ENCODE assay signal across 8 cellular contexts in the genomic region with DNA sequence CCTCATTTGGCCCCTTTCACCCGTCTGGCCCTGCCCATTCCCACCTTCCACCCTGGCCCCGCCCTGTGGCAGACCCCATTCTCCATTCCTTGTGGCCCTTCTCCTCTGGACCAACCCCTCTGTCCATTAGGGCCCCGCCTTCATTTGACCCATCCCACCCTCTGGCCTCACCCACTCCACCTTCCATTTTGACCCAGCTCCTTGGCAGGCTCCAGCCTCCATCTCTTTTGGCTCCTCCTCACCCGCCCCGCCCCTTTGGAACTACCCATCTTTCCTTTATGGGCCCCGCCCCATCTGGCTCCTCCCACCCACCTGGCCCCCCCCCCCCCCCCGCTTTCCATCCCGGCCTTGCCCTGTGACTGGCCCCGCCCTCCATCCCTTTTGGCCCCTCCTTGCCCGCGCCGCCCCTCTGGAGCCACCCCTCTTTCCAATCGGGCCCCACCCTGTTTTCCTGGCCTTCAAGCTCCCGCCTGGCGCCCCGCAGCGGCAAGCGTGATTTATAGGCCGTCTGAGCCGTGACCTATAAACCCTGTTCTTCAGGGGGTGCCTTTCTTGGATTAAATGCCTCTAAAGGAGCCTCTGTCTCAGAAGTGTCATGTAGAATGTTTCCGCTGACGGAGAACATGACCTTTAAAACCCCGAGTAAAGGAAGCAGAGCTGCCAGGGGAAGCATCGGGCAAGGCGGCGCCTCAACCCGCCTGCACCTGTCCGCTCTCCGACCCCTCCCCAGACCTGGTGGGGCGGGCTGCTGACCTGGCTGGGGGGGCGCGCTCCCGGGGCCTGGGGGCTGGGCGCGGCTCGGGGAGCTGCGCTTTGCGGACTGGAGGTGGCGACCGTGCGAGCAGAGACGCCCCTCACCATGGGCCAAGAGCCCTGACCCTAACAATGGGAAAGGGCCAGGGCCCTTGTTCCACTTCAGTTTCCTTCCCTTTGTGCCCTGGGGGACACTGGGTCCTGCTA.
DNase-seq lines count a peak whose midpoint lies in the region; ATAC-seq, FAIRE-seq and TF ChIP-seq lines count a peak whose summit lies in the region.

No MANE protein-coding gene starts in this region.

- intact Hi-C loops in K562 (cut with micrococcal nuclease) = loop anchor here (5.0 kb wide), 1 partner anchor 221 kb away; no protein-coding TSS in a partner anchor

- 14% methylated on average over 25 of the region's 42 CpGs for WGBS in K562 (ENCODE audit: insufficient coverage, low coverage, missing lambda C conversion rate)
- WGBS in lung, 2 donors = 4 to 11% methylated on average over 33 to 42 of the region's 42 CpGs

- peak; percentile 33 to 58 (median 51); a peak in 4 of 6 replicates for TF ChIP-seq CTCF in K562 (IDR thresholded peaks at IDR 0.05 in 2 of 3, conservative IDR thresholded peaks at IDR 0.05 in 1 of 3; ENCODE audit: insufficient read depth in 2 of 3, low read depth in 1 of 3, low read length in 3 of 3)
- TF ChIP-seq CTCF in lung (IDR thresholded peaks at IDR 0.05; ENCODE audit: control extremely low read depth, extremely low read depth) = no peak

- POLR2A ChIA-PET in HEK293T (lab: Yijun Ruan, JAX) = interaction anchor here (0.8 kb wide), 2 partner anchors 16 to 178 kb away, joined by 4 read pairs; partner anchors contain the start of gene CAMTA1
- POLR2A ChIA-PET in K562 (lab: Yijun Ruan, JAX) = interaction anchor here (0.6 to 1.1 kb wide), 3 partner anchors 46 to 294 kb away, joined by 3 to 6 read pairs (median 3); partner anchors contain the start of gene CAMTA1

- TF ChIP-seq RAD21 in K562 (CRISPR knock-in tag; conservative IDR thresholded peaks at IDR 0.05 in 1 of 2, IDR thresholded peaks at IDR 0.05 in 1 of 2) = peak in 1 of 2 experiments; percentile 48; a peak in 2 of 4 replicates

- peak overlapping the region; percentile 28; the same call in 1 of the 2 replicates for H3K4me3 ChIP-seq in K562
- no peak overlapping the region for H3K4me3 ChIP-seq in lung

- in situ Hi-C loops in K562 (cut with MboI) = no loop called here

- no peaks in the 10 kb centered on the region for H3K79me2 ChIP-seq in K562 (ENCODE audit: control insufficient read depth, insufficient read depth, low read length)

- no peak for TF ChIP-seq EP300 in K562 (IDR thresholded peaks at IDR 0.05; ENCODE audit: low read length)

- peak; percentile 80 for ATAC-seq in K562
- peak; percentile 23 for ATAC-seq in lung (ENCODE audit: insufficient read depth, low FRiP score)

- H3K4me2 ChIP-seq in K562 (ENCODE audit: insufficient read depth, low read length) = peak overlapping the region; percentile 58

- H3K4me1 ChIP-seq in K562 (replicated peaks in 1 of 2; ENCODE audit: control insufficient read depth in 2 of 2, insufficient read depth in 2 of 2, low read length in 2 of 2) (peaks cover 0 to 22% of the 10 kb centered on the region in 2 experiments; a peak in 4 of 5 replicates), lung (ENCODE audit: control insufficient read depth in 2 of 2, insufficient read depth in 2 of 2, low read length in 2 of 2) (peaks cover 4 to 18% of the 10 kb centered on the region in 2 donors)

- no peaks in the 10 kb centered on the region for H3K9me3 ChIP-seq in K562 (replicated peaks; ENCODE audit: control insufficient read depth, insufficient read depth, low read depth, low read length)
- H3K9me3 ChIP-seq in lung (ENCODE audit: control insufficient read depth in 2 of 2, insufficient read depth in 1 of 2, low read length in 1 of 2) = no peaks in the 10 kb centered on the region

- H3K36me3 ChIP-seq in K562 (ENCODE audit: control insufficient read depth, insufficient read depth, low read length) = no peaks in the 10 kb centered on the region
- no peaks in the 10 kb centered on the region for H3K36me3 ChIP-seq in lung (ENCODE audit: control insufficient read depth in 2 of 2, insufficient read depth in 2 of 2, low read length in 2 of 2)

- H3K27me3 ChIP-seq in K562 (ENCODE audit: control insufficient read depth in 2 of 2, insufficient read depth in 2 of 2, low read length in 2 of 2) (peaks cover 42 to 61% of the 10 kb centered on the region in 2 experiments), lung (ENCODE audit: control insufficient read depth, insufficient read depth) (no peaks in the 10 kb centered on the region)

- H4K20me1 ChIP-seq in K562 (replicated peaks; ENCODE audit: control insufficient read depth, insufficient read depth, low read length) = peaks cover 10% of the 10 kb centered on the region

- BruUV-seq in K562 (replicated peaks; lab: Mats Ljungman, UMichigan) = no TSS peak

- no peak for TF ChIP-seq POLR2A in K562 (conservative IDR thresholded peaks at IDR 0.05)

- H3K9ac ChIP-seq in K562 (ENCODE audit: insufficient read depth in 1 of 2, low read depth in 2 of 2, low read length in 2 of 2) = no peak overlapping the region

- peak; percentile 88 for FAIRE-seq in K562 (lab: Jason Lieb, UNC)

- H3K9me1 ChIP-seq in K562 (ENCODE audit: control insufficient read depth, insufficient read depth, low read length) = no peaks in the 10 kb centered on the region

- H3K27ac ChIP-seq in K562 (ENCODE audit: extremely low read depth, low read depth, low read length) = no peak overlapping the region
- no peak overlapping the region for H3K27ac ChIP-seq in lung (ENCODE audit: low read depth in 1 of 2, low read length in 1 of 2)

- H2AFZ ChIP-seq in K562 (ENCODE audit: low read depth, low read length) = peak overlapping the region; percentile 80

- peak; percentile 87 for DNase-seq in HEK293T (ENCODE audit: extremely low spot score)
- DNase-seq in SHP77 treated with DMSO at 0.1 percent for 48 hours (lab: John Stamatoyannopoulos, UW) = peak; percentile 86
- DNase-seq in K562 (ENCODE audit: extremely low read depth in 1 of 4, low spot score in 3 of 4) = peak; percentile 82 to 96 (median 94)
- DNase-seq in lung (ENCODE audit: low spot score) = peak; percentile 51
- peak; percentile 47 to 79 for DNase-seq in stimulated activated CD8-positive, alpha-beta memory T cell treated with anti-CD3 and anti-CD28 coated beads, Interleukin-7, amount 100 ng/mL, for 48 hours (ENCODE audit: extremely low read depth in 1 of 2, low read depth in 1 of 2)
- no peak for DNase-seq in NCI-H510A (lab: John Stamatoyannopoulos, UW)
- no peak for DNase-seq in amygdala (lab: John Stamatoyannopoulos, UW)
- DNase-seq in NCI-H1092 treated with DMSO at 0.1 percent for 48 hours (lab: John Stamatoyannopoulos, UW) = no peak

- CTCF ChIA-PET in HEK293T (lab: Yijun Ruan, JAX) = interaction anchor here (0.6 to 0.7 kb wide), 2 partner anchors 682 to 703 kb away, joined by 4 read pairs; no protein-coding TSS in a partner anchor
- CTCF ChIA-PET in K562 (lab: Yijun Ruan, JAX; ENCODE audit: low intra/inter-chr PET ratio) = no interaction called here

TF ChIP-seq in HEK293T, 16 proteins besides CTCF, POLR2A, EP300 and RAD21:
- TF ChIP-seq FOXM1 (IDR thresholded peaks at IDR 0.05; ENCODE audit: borderline replicate concordance) (no peak), PKNOX1 (IDR thresholded peaks at IDR 0.05) (peak; percentile 95), ARNT (IDR thresholded peaks at IDR 0.05) (peak; percentile 65; the same call in 1 of the 2 replicates), FOXA1 (IDR thresholded peaks at IDR 0.05) (no peak), L3MBTL2 (conservative IDR thresholded peaks at IDR 0.05) (no peak), TARDBP (IDR thresholded peaks at IDR 0.05) (no peak)

TF ChIP-seq in K562, 482 proteins besides CTCF, POLR2A, EP300 and RAD21 (continues in another document):
- TF ChIP-seq ZNF280B (CRISPR knock-in tag; IDR thresholded peaks at IDR 0.05) = no peak
- TF ChIP-seq, protein P1, sequence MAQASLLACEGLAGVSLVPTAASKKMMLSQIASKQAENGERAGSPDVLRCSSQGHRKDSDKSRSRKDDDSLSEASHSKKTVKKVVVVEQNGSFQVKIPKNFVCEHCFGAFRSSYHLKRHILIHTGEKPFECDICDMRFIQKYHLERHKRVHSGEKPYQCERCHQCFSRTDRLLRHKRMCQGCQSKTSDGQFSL (CRISPR knock-in tag; IDR thresholded peaks at IDR 0.05) = no peak
- TF ChIP-seq, protein P1 (tag; IDR thresholded peaks at IDR 0.05) = 0 out of 4 replicates have a peak, but pooled peaks of 1 of the 2 experiments have one; percentile 22
- no peak for TF ChIP-seq FOXP1 (CRISPR knock-in tag; IDR thresholded peaks at IDR 0.05)
- peak; percentile 89 for TF ChIP-seq MEIS2 (IDR thresholded peaks at IDR 0.05; ENCODE audit: partially characterized antibody)

Comparison
In these comparisons a context has a peak if more than half of its experiments do, and no peak if none do; other contexts are left out.
1. DNase-seq: peak in HEK293T (single experiment), SHP77 treated with DMSO at 0.1 percent for 48 hours (single experiment), K562 (4 of 4), lung (single experiment) and stimulated activated CD8-positive, alpha-beta memory T cell treated with anti-CD3 and anti-CD28 coated beads, Interleukin-7, amount 100 ng/mL, for 48 hours (2 of 2); none in NCI-H510A (single experiment), amygdala (0 of 56) and NCI-H1092 treated with DMSO at 0.1 percent for 48 hours (single experiment).